ENCODE assay signal across 16 cellular contexts in genomic region chr6:137638926-137639706, GRCh38.
DNase-seq lines count a peak whose midpoint lies in the region; ATAC-seq and TF ChIP-seq lines count a peak whose summit lies in the region.
"Had no signal": no experiment of that assay in that cellular context is flagged by ENCODE, and none has a peak within 500 bp of the region (broad histone marks: within the 10 kb centered on the region; RNA-seq: fewer than 3 reads in every experiment).

No MANE protein-coding gene starts in this region.

- H3K4me1 ChIP-seq in CD8-positive, alpha-beta memory T cell (ENCODE audit: insufficient read depth, low read length): peaks cover 16% of the 10 kb centered on the region

- H3K36me3 Mint-ChIP-seq in CD8-positive, alpha-beta memory T cell: no peaks in the 10 kb centered on the region
- no peaks in the 10 kb centered on the region for H3K36me3 Mint-ChIP-seq in T-helper 1 cell treated with Interleukin-12 subunit alpha and Interleukin-12 subunit beta and Interleukin-4 antibody, amounts not matched to agents 30 μg/mL and 1 μg/mL, for 36 hours (ENCODE audit: low read depth)
- no peaks in the 10 kb centered on the region for H3K36me3 Mint-ChIP-seq in memory B cell
- H3K36me3 Mint-ChIP-seq: type B pancreatic cell had no signal

- H3K27me3 ChIP-seq in CD8-positive, alpha-beta memory T cell (ENCODE audit: insufficient read depth, low read length, poor library complexity, severe bottlenecking): no peaks in the 10 kb centered on the region
- no peaks in the 10 kb centered on the region for H3K27me3 ChIP-seq in brain microvascular endothelial cell (replicated peaks)
- H3K27me3 ChIP-seq: SJCRH30 had no signal

- H3K27ac ChIP-seq in CD8-positive, alpha-beta memory T cell (ENCODE audit: low read depth, low read length): no peak overlapping the region
- H3K27ac ChIP-seq in brain microvascular endothelial cell: no peak overlapping the region
- H3K27ac ChIP-seq: left ventricle myocardium inferior, psoas muscle, SJCRH30 had no signal

- peak overlapping the region in 5 of 8 donors; percentile 18 to 64 (median 53) for H3K27ac Mint-ChIP-seq in CD8-positive, alpha-beta memory T cell
- peak overlapping the region; percentile 61 for H3K27ac Mint-ChIP-seq in T-helper 1 cell treated with Interleukin-12 subunit alpha and Interleukin-12 subunit beta and Interleukin-4 antibody, amounts not matched to agents 30 μg/mL and 1 μg/mL, for 36 hours
- H3K27ac Mint-ChIP-seq in memory B cell: peak overlapping the region; percentile 56
- H3K27ac Mint-ChIP-seq: type B pancreatic cell had no signal

- TF ChIP-seq CTCF in brain microvascular endothelial cell (IDR thresholded peaks at IDR 0.05; ENCODE audit: low read depth, low read length, missing control alignments): no peak

- H3K4me3 ChIP-seq in CD8-positive, alpha-beta memory T cell (ENCODE audit: low read length): no peak overlapping the region
- H3K4me3 ChIP-seq in brain microvascular endothelial cell (ENCODE audit: low read depth, low read length): no peak overlapping the region
- H3K4me3 ChIP-seq: left ventricle myocardium inferior, psoas muscle, SJCRH30 had no signal

- no peaks in the 10 kb centered on the region for H3K9me3 Mint-ChIP-seq in CD8-positive, alpha-beta memory T cell
- no peaks in the 10 kb centered on the region for H3K9me3 Mint-ChIP-seq in T-helper 1 cell treated with Interleukin-12 subunit alpha and Interleukin-12 subunit beta and Interleukin-4 antibody, amounts not matched to agents 30 μg/mL and 1 μg/mL, for 36 hours
- no peaks in the 10 kb centered on the region for H3K9me3 Mint-ChIP-seq in memory B cell
- H3K9me3 Mint-ChIP-seq: type B pancreatic cell had no signal

- POLR2A ChIA-PET in CD8-positive, alpha-beta memory T cell (lab: Charles Lee): no interaction called here

- CTCF ChIA-PET in CD8-positive, alpha-beta memory T cell (lab: Charles Lee): no interaction called here

- no peaks in the 10 kb centered on the region for H3K9me3 ChIP-seq in CD8-positive, alpha-beta memory T cell (ENCODE audit: low read length)
- H3K9me3 ChIP-seq: left ventricle myocardium inferior, psoas muscle had no signal

- in situ Hi-C loops in brain microvascular endothelial cell (cut with HindIII; ENCODE audit: low pct_ligation_motif_present, low sequenced_read_pairs): no loop called here

- ATAC-seq in GM19463 (IDR thresholded peaks at IDR 0.05; ENCODE audit: unreplicated experiment) (peak; percentile 46), memory B cell (ENCODE audit: low read depth) (peak; percentile 38), GM18867 (IDR thresholded peaks at IDR 0.05; ENCODE audit: unreplicated experiment) (no peak)
- ATAC-seq: HCT116, psoas muscle had no signal

- peaks cover 0 to 6% of the 10 kb centered on the region in 2 donors for H3K27me3 Mint-ChIP-seq in CD8-positive, alpha-beta memory T cell
- H3K27me3 Mint-ChIP-seq in T-helper 1 cell treated with Interleukin-12 subunit alpha and Interleukin-12 subunit beta and Interleukin-4 antibody, amounts not matched to agents 30 μg/mL and 1 μg/mL, for 36 hours (ENCODE audit: low read depth): peaks cover 7% of the 10 kb centered on the region
- no peaks in the 10 kb centered on the region for H3K27me3 Mint-ChIP-seq in memory B cell
- H3K27me3 Mint-ChIP-seq: type B pancreatic cell had no signal

- H3K4me3 Mint-ChIP-seq in CD8-positive, alpha-beta memory T cell: peak overlapping the region in 6 of 7 donors; percentile 5 to 71 (median 56)
- no peak overlapping the region for H3K4me3 Mint-ChIP-seq in T-helper 1 cell treated with Interleukin-12 subunit alpha and Interleukin-12 subunit beta and Interleukin-4 antibody, amounts not matched to agents 30 μg/mL and 1 μg/mL, for 36 hours
- no peak overlapping the region for H3K4me3 Mint-ChIP-seq in memory B cell
- H3K4me3 Mint-ChIP-seq: type B pancreatic cell had no signal

- no peak for DNase-seq in CD8-positive, alpha-beta memory T cell
- DNase-seq in memory B cell (ENCODE audit: low spot score in 2 of 2): no peak
- no peak for DNase-seq in brain microvascular endothelial cell
- no peak for DNase-seq in NCI-H226
- DNase-seq in SIG-M5 (lab: John Stamatoyannopoulos, UW): no peak
- DNase-seq: amniotic stem cell, DMS79 treated with DMSO at 0.1 percent for 48 hours, left ventricle myocardium inferior, NCI-H2029 treated with DMSO at 0.1 percent for 48 hours, psoas muscle, SJCRH30 had no signal

- H3K4me1 Mint-ChIP-seq in CD8-positive, alpha-beta memory T cell: peaks cover 11 to 15% (median 14%) of the 10 kb centered on the region in 3 donors
- peaks cover 13% of the 10 kb centered on the region for H3K4me1 Mint-ChIP-seq in T-helper 1 cell treated with Interleukin-12 subunit alpha and Interleukin-12 subunit beta and Interleukin-4 antibody, amounts not matched to agents 30 μg/mL and 1 μg/mL, for 36 hours (ENCODE audit: low read depth)
- H3K4me1 Mint-ChIP-seq in memory B cell: peaks cover 5% of the 10 kb centered on the region

- H3K36me3 ChIP-seq in CD8-positive, alpha-beta memory T cell (ENCODE audit: insufficient read depth, low read length): no peaks in the 10 kb centered on the region
- H3K36me3 ChIP-seq in brain microvascular endothelial cell (replicated peaks): no peaks in the 10 kb centered on the region
- H3K36me3 ChIP-seq: left ventricle myocardium inferior, SJCRH30 had no signal

Comparison
In these comparisons a context has a peak if more than half of its experiments do, and no peak if none do; other contexts are left out.
1. H3K4me3 Mint-ChIP-seq: peak in CD8-positive, alpha-beta memory T cell (6 of 7); none in T-helper 1 cell treated with Interleukin-12 subunit alpha and Interleukin-12 subunit beta and Interleukin-4 antibody, amounts not matched to agents 30 μg/mL and 1 μg/mL, for 36 hours (single experiment) and memory B cell (single experiment).
2. Peak in every context shown above with its lines, with median percentiles within 50 percentile points of each other: H3K27ac Mint-ChIP-seq.